In the genomic region with DNA sequence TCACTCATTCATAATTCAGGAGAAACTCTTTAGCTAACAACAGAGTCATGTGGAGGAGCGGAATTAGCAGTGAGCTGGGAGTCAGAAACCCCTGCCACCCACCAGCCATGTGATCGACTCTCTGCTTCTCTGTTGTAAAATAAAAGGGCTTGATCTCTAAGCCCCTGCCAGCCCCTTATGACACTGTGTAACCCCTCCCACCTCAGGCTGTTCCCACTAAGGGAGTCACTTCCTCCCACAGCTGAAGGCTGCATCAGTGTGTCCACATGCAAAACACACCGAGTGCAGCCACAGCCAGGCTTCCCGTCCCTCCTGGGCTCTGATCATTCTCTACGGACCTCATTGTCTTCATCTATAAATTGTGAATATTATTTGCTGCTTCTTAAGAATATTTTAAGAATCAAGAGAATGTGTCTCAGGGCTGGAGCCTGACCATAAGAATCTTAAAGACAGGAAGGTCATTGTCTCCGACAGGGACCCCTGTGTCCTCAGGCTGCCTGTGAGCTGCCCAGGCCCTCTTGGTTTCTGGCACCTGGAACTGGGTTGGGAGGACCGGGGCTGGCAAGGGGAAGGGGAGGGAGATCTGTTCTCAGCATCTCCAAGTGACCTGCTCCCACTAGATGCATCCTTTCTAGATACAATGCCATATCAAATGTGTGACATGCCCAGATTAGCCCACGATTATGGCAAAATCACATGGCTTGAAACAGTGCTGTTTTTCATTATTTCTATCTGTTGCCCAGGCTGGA, we compare ENCODE assay signal across 8 cellular contexts.
A peak's percentile ranks its signal among the peaks of the same experiment; 100 is the strongest.
DNase-seq lines count a peak whose midpoint lies in the region; ATAC-seq and TF ChIP-seq lines count a peak whose summit lies in the region.

No MANE protein-coding gene starts in this region.

- H3K36me3 ChIP-seq in BLaER1 treated with 17β-estradiol and CSF1 and Interleukin-3, amounts not matched to agents 10 nM and 100 nM, result no peaks in the 10 kb centered on the region
- H3K36me3 ChIP-seq in adipocyte (ENCODE audit: control insufficient read depth, insufficient read depth, low read length, severe bottlenecking), result no peaks in the 10 kb centered on the region

- peaks cover 53% of the 10 kb centered on the region in 2 donors for H3K4me1 Mint-ChIP-seq in natural killer cell

- intact Hi-C loops in natural killer cell (cut with micrococcal nuclease), result no loop called here

- TF ChIP-seq CTCF in NB4 (IDR thresholded peaks at IDR 0.05; ENCODE audit: low read depth, low read length) (no peak), natural killer cell (IDR thresholded peaks at IDR 0.05) (no peak)

- no peaks in the 10 kb centered on the region for H3K27me3 Mint-ChIP-seq in natural killer cell (ENCODE audit: low read depth in 2 of 2)

- H3K36me3 Mint-ChIP-seq in natural killer cell, result no peaks in the 10 kb centered on the region

- H3K9ac ChIP-seq in BLaER1 treated with 17β-estradiol and CSF1 and Interleukin-3, amounts not matched to agents 10 nM and 100 nM, result peak overlapping the region in 5 of 11 experiments; percentile 0 to 19 (median 9); a peak in 1 of 22 replicates
- no peak overlapping the region for H3K9ac ChIP-seq in adipocyte (ENCODE audit: low read length)

- H3K4me3 ChIP-seq in BLaER1 treated with 17β-estradiol and CSF1 and Interleukin-3, amounts not matched to agents 10 nM and 100 nM, result no peak overlapping the region
- H3K4me3 ChIP-seq in NB4 (ENCODE audit: low read depth, low read length), result no peak overlapping the region
- peak overlapping the region; percentile 14 for H3K4me3 ChIP-seq in adipocyte (ENCODE audit: low read length)

- H3K4me1 ChIP-seq in BLaER1 treated with 17β-estradiol and CSF1 and Interleukin-3, amounts not matched to agents 10 nM and 100 nM, result peaks cover 24 to 38% (median 34%) of the 10 kb centered on the region in 10 experiments
- H3K4me1 ChIP-seq in adipocyte (ENCODE audit: control insufficient read depth, insufficient read depth, low read length), result peaks cover 6% of the 10 kb centered on the region

- peak in 2 of 3 donors; percentile 21 to 45 for ATAC-seq in natural killer cell

- H4K20me1 ChIP-seq in BLaER1 treated with 17β-estradiol and CSF1 and Interleukin-3, amounts not matched to agents 10 nM and 100 nM, result no peaks in the 10 kb centered on the region

- no peak for TF ChIP-seq POLR2A in NB4 (IDR thresholded peaks at IDR 0.05; ENCODE audit: extremely low read depth, insufficient read length)

- peak overlapping the region in 5 of 11 experiments; percentile 13 to 47 (median 18); a peak in 8 of 22 replicates for H3K27ac ChIP-seq in BLaER1 treated with 17β-estradiol and CSF1 and Interleukin-3, amounts not matched to agents 10 nM and 100 nM

- DNase-seq in NB4 (ENCODE audit: low read depth) (peak; percentile 36), adipocyte (ENCODE audit: low read depth) (no peak), natural killer cell (no peak), islet precursor cell (no peak), SW480 (ENCODE audit: low spot score) (no peak), NCI-H1436 (lab: John Stamatoyannopoulos, UW) (no peak)
- DNase-seq in activated CD4-positive, CD25-positive, alpha-beta regulatory T cell (lab: John Stamatoyannopoulos, UW), result no peak

- H3K4me3 Mint-ChIP-seq in natural killer cell, result peak overlapping the region; percentile 71

- no peaks in the 10 kb centered on the region for H3K27me3 ChIP-seq in BLaER1 treated with 17β-estradiol and CSF1 and Interleukin-3, amounts not matched to agents 10 nM and 100 nM
- H3K27me3 ChIP-seq in adipocyte (replicated peaks; ENCODE audit: control insufficient read depth, insufficient read depth, low read length), result peaks cover 3% of the 10 kb centered on the region

- H3K4me2 ChIP-seq in BLaER1 treated with 17β-estradiol and CSF1 and Interleukin-3, amounts not matched to agents 10 nM and 100 nM, result peak overlapping the region; percentile 38 to 77 (median 68)

- H3K9me3 Mint-ChIP-seq in natural killer cell, result no peaks in the 10 kb centered on the region

- H3K9me3 ChIP-seq in BLaER1 treated with 17β-estradiol and CSF1 and Interleukin-3, amounts not matched to agents 10 nM and 100 nM (replicated peaks in 1 of 11), result peaks cover 0 to 9% (median 6%) of the 10 kb centered on the region in 11 experiments; a peak in 10 of 22 replicates
- H3K9me3 ChIP-seq in adipocyte (ENCODE audit: control insufficient read depth, low read length), result no peaks in the 10 kb centered on the region

- peak overlapping the region; percentile 83 to 84 for H3K27ac Mint-ChIP-seq in natural killer cell
